Comparison of ENCODE assay signal across 11 cellular contexts in genomic region chr17:44216674-44217073, GRCh38. TPM values are rescaled to one million over a fixed set of nuclear protein-coding genes. Genes with fewer than 3 reads are reported as not detected.
DNase-seq lines count a peak whose midpoint lies in the region; ATAC-seq, FAIRE-seq and TF ChIP-seq lines count a peak whose summit lies in the region.
"Had no signal": no experiment of that assay in that cellular context is flagged by ENCODE, and none has a peak within 500 bp of the region (broad histone marks: within the 10 kb centered on the region; RNA-seq: fewer than 3 reads in every experiment).

No MANE protein-coding gene starts in this region.

- peak overlapping the region; percentile 80 to 95 (median 91) for H3K27ac Mint-ChIP-seq in CD4-positive, alpha-beta memory T cell
- H3K27ac Mint-ChIP-seq in activated CD8-positive, alpha-beta T cell treated with anti-CD3 and anti-CD28 coated beads, Interleukin-2, amount 10 ng/mL, durations not matched to agents 7 days and 5 days: peak overlapping the region; percentile 85
- H3K27ac Mint-ChIP-seq in natural killer cell: peak overlapping the region in 1 of 2 donors; percentile 10

- POLR2A ChIA-PET in CD4-positive, alpha-beta memory T cell (lab: Charles Lee; ENCODE audit: partially characterized antibody): interaction anchor here (0.6 to 15.7 kb wide), 14 partner anchors 7 to 826 kb away, joined by 3 to 325 read pairs (median 6); partner anchors contain the start of genes ATXN7L3, GRN, HDAC5 and RUNDC3A
- POLR2A ChIA-PET in activated CD8-positive, alpha-beta T cell treated with anti-CD3 and anti-CD28 coated beads, Interleukin-2, amount 10 ng/mL, durations not matched to agents 7 days and 5 days (lab: Charles Lee): interaction anchor here (0.6 to 6.6 kb wide), 10 partner anchors 9 to 129 kb away, joined by 3 to 59 read pairs (median 4); partner anchors contain the start of genes ATXN7L3, HDAC5 and SLC25A39

- peaks cover 29% of the 10 kb centered on the region for H3K36me3 ChIP-seq in CD4-positive, alpha-beta memory T cell (ENCODE audit: insufficient read depth, low read length)

- H3K27ac ChIP-seq in CD4-positive, alpha-beta memory T cell (ENCODE audit: low read depth, low read length): peak overlapping the region; percentile 71

- FAIRE-seq in HTR-8/SVneo (lab: Jason Lieb, UNC): peak; percentile 9

- no peak for TF ChIP-seq CTCF in natural killer cell (IDR thresholded peaks at IDR 0.05)

- no peak for ATAC-seq in activated CD8-positive, alpha-beta T cell treated with anti-CD3 and anti-CD28 coated beads, Interleukin-2, amount 10 ng/mL, durations not matched to agents 7 days and 5 days
- ATAC-seq in natural killer cell (no peak), GM18909 (IDR thresholded peaks at IDR 0.05; ENCODE audit: poor library complexity, unreplicated experiment) (no peak)

- CTCF ChIA-PET in CD4-positive, alpha-beta memory T cell (lab: Charles Lee; ENCODE audit: partially characterized antibody): interaction anchor here (1.0 to 3.9 kb wide), 11 partner anchors 10 to 134 kb away, joined by 3 to 21 read pairs (median 5); partner anchors contain the start of genes GRN and TMUB2
- CTCF ChIA-PET in activated CD8-positive, alpha-beta T cell treated with anti-CD3 and anti-CD28 coated beads, Interleukin-2, amount 10 ng/mL, durations not matched to agents 7 days and 5 days (lab: Charles Lee): interaction anchor here (0.7 to 4.6 kb wide), 18 partner anchors 11 to 317 kb away, joined by 3 to 37 read pairs (median 4); partner anchors contain the start of genes GRN, HDAC5 and SLC25A39

- H3K4me3 Mint-ChIP-seq in CD4-positive, alpha-beta memory T cell: peak overlapping the region; percentile 68 to 93 (median 83)
- peak overlapping the region; percentile 97 for H3K4me3 Mint-ChIP-seq in activated CD8-positive, alpha-beta T cell treated with anti-CD3 and anti-CD28 coated beads, Interleukin-2, amount 10 ng/mL, durations not matched to agents 7 days and 5 days
- H3K4me3 Mint-ChIP-seq in natural killer cell: peak overlapping the region; percentile 53

- DNase-seq in CD4-positive, alpha-beta memory T cell: no peak
- DNase-seq in HTR-8/SVneo (ENCODE audit: insufficient read length, low spot score) (no peak), natural killer cell (no peak), mesenteric fat pad (ENCODE audit: low spot score) (no peak), SW 1271 (lab: John Stamatoyannopoulos, UW) (no peak), NCI-H146 (lab: John Stamatoyannopoulos, UW) (no peak)
- DNase-seq in activated CD8-positive, alpha-beta T cell treated with anti-CD3 and anti-CD28 coated beads, Interleukin-2, amount 10 ng/mL, durations not matched to agents 7 days and 5 days: no peak
- DNase-seq: upper lobe of left lung had no signal

- peak overlapping the region; percentile 50 for H3K4me3 ChIP-seq in CD4-positive, alpha-beta memory T cell (ENCODE audit: low read length in 2 of 2)

- H3K27me3 ChIP-seq in CD4-positive, alpha-beta memory T cell (ENCODE audit: insufficient read depth, low read length): no peaks in the 10 kb centered on the region
- H3K27me3 ChIP-seq: upper lobe of left lung had no signal

- H3K36me3 Mint-ChIP-seq in CD4-positive, alpha-beta memory T cell: peaks cover 31 to 56% of the 10 kb centered on the region in 2 donors
- H3K36me3 Mint-ChIP-seq in activated CD8-positive, alpha-beta T cell treated with anti-CD3 and anti-CD28 coated beads, Interleukin-2, amount 10 ng/mL, durations not matched to agents 7 days and 5 days (ENCODE audit: low read depth): peaks cover 54% of the 10 kb centered on the region
- H3K36me3 Mint-ChIP-seq in natural killer cell: no peaks in the 10 kb centered on the region

- no peaks in the 10 kb centered on the region for H3K9me3 ChIP-seq in CD4-positive, alpha-beta memory T cell (ENCODE audit: control insufficient read depth in 1 of 2, low read length in 2 of 2)
- H3K9me3 ChIP-seq: neutrophil, upper lobe of left lung had no signal

- peaks cover 0 to 6% (median 0%) of the 10 kb centered on the region in 8 donors for H3K9me3 Mint-ChIP-seq in CD4-positive, alpha-beta memory T cell
- no peaks in the 10 kb centered on the region for H3K9me3 Mint-ChIP-seq in activated CD8-positive, alpha-beta T cell treated with anti-CD3 and anti-CD28 coated beads, Interleukin-2, amount 10 ng/mL, durations not matched to agents 7 days and 5 days (ENCODE audit: insufficient read depth)
- H3K9me3 Mint-ChIP-seq in natural killer cell: no peaks in the 10 kb centered on the region

- peaks cover 50% of the 10 kb centered on the region for H3K4me1 ChIP-seq in CD4-positive, alpha-beta memory T cell (ENCODE audit: insufficient read depth, low read length)

- intact Hi-C loops in CD4-positive, alpha-beta memory T cell (cut with micrococcal nuclease): loop anchor here (5.0 kb wide), 1 partner anchor 209 kb away; no protein-coding TSS in a partner anchor
- intact Hi-C loops in natural killer cell (cut with micrococcal nuclease): loop anchor here (10.0 kb wide), 1 partner anchor 288 kb away; the partner anchor contains the start of gene GPATCH8

- no peaks in the 10 kb centered on the region for H3K27me3 Mint-ChIP-seq in CD4-positive, alpha-beta memory T cell
- no peaks in the 10 kb centered on the region for H3K27me3 Mint-ChIP-seq in activated CD8-positive, alpha-beta T cell treated with anti-CD3 and anti-CD28 coated beads, Interleukin-2, amount 10 ng/mL, durations not matched to agents 7 days and 5 days (ENCODE audit: low read depth)
- H3K27me3 Mint-ChIP-seq in natural killer cell (ENCODE audit: low read depth in 2 of 2): no peaks in the 10 kb centered on the region

- peaks cover 35 to 63% (median 49%) of the 10 kb centered on the region in 4 donors for H3K4me1 Mint-ChIP-seq in CD4-positive, alpha-beta memory T cell
- H3K4me1 Mint-ChIP-seq in activated CD8-positive, alpha-beta T cell treated with anti-CD3 and anti-CD28 coated beads, Interleukin-2, amount 10 ng/mL, durations not matched to agents 7 days and 5 days (ENCODE audit: low read depth): peaks cover 50% of the 10 kb centered on the region
- peaks cover 28 to 48% of the 10 kb centered on the region in 2 donors for H3K4me1 Mint-ChIP-seq in natural killer cell

RNA-seq across cellular contexts. Expression of gene UBTF, which starts 2.8 kb away (rescaled TPM):
- total RNA-seq in CD4-positive, alpha-beta memory T cell: 100 to 1,000 TPM; 245 to 264 TPM
- 10 to 100 TPM; 12.2 to 69.7 TPM for polyA plus RNA-seq in CD4-positive, alpha-beta memory T cell
- total RNA-seq in activated CD8-positive, alpha-beta T cell treated with anti-CD3 and anti-CD28 coated beads, Interleukin-2, amount 10 ng/mL, durations not matched to agents 7 days and 5 days: 100 to 1,000 TPM; 165 to 182 TPM
- total RNA-seq in natural killer cell: 100 to 1,000 TPM; 132 to 169 (median 168) TPM
- 41.2 TPM for total RNA-seq in mesenteric fat pad

RNA-seq across cellular contexts. Expression of gene ATXN7L3, which starts 17.0 kb away (rescaled TPM):
- 100 to 1,000 TPM; 123 to 128 TPM for total RNA-seq in CD4-positive, alpha-beta memory T cell
- 10 to 100 TPM in 1 of 2 donors, 1 to 10 TPM in 1; 5.8 to 17.7 TPM for polyA plus RNA-seq in CD4-positive, alpha-beta memory T cell
- total RNA-seq in activated CD8-positive, alpha-beta T cell treated with anti-CD3 and anti-CD28 coated beads, Interleukin-2, amount 10 ng/mL, durations not matched to agents 7 days and 5 days: 100 to 1,000 TPM; 116 to 120 TPM
- total RNA-seq in natural killer cell (100 to 1,000 TPM in 2 of 3 donors, 10 to 100 TPM in 1; 87.6 to 112 (median 109) TPM), mesenteric fat pad (64.5 TPM)

RNA-seq across cellular contexts. Expression of gene TMUB2, which starts 29.9 kb away (rescaled TPM):
- total RNA-seq in CD4-positive, alpha-beta memory T cell: 10 to 100 TPM; 45.4 to 47.9 TPM
- polyA plus RNA-seq in CD4-positive, alpha-beta memory T cell: 10 to 100 TPM; 35.3 TPM
- total RNA-seq in activated CD8-positive, alpha-beta T cell treated with anti-CD3 and anti-CD28 coated beads, Interleukin-2, amount 10 ng/mL, durations not matched to agents 7 days and 5 days: 10 to 100 TPM; 26.7 to 27.9 TPM
- 10 to 100 TPM; 40.4 to 48.2 (median 41.0) TPM for total RNA-seq in natural killer cell
- 35.8 TPM for total RNA-seq in mesenteric fat pad

RNA-seq across cellular contexts. Expression of gene ASB16, which starts 46.2 kb away (rescaled TPM):
- total RNA-seq in CD4-positive, alpha-beta memory T cell: not detected
- under 1 TPM in 1 of 2 donors, not detected in 1; 0.14 TPM for polyA plus RNA-seq in CD4-positive, alpha-beta memory T cell
- total RNA-seq in activated CD8-positive, alpha-beta T cell treated with anti-CD3 and anti-CD28 coated beads, Interleukin-2, amount 10 ng/mL, durations not matched to agents 7 days and 5 days: under 1 TPM; 0.26 to 0.42 TPM
- total RNA-seq in natural killer cell (not detected), mesenteric fat pad (not detected)
- polyA plus RNA-seq: fibroblast of lung had no signal

RNA-seq across cellular contexts. Expression of gene SLC4A1, which starts 51.3 kb away (rescaled TPM):
- total RNA-seq in CD4-positive, alpha-beta memory T cell: not detected
- polyA plus RNA-seq in CD4-positive, alpha-beta memory T cell: not detected
- not detected for total RNA-seq in activated CD8-positive, alpha-beta T cell treated with anti-CD3 and anti-CD28 coated beads, Interleukin-2, amount 10 ng/mL, durations not matched to agents 7 days and 5 days
- total RNA-seq in natural killer cell (not detected), mesenteric fat pad (0.35 TPM)
- total RNA-seq: fibroblast of lung had no signal
- polyA plus RNA-seq: fibroblast of lung had no signal
